Comparison of ENCODE assay signal across 10 cellular contexts in the genomic region with DNA sequence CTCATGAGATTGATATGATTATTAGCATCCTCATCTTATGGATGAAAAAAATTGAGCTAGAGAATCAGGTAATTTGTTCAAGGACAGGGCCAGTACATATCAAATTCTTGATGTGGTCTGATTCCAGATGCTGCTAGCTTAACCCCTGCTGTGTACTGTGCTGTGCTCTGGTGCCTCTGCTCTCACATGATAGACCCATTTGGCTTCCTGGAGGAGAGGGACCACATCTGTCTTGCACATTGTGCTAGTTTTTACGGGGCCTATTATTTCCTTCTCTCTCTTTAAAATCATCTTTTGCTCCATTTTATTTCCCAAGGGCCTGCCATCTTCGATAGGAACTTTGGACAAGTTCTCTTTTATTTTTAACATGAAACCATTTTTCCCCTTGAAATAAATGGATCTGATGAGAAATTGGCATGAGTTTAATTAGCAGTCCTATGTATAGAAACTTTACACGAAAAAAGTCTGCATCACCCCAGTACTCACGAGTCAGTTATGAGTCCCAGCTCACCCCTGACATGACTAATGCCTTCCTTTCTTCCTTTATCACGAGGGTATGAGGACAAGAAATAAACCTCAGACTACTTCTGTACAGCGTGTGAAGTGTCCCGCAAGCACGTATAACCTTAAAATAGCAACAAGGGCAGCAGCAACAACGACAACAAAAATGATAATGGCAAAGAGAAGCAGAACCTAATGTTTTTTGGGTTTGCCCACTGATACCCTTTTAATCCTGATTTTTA. TPM values are rescaled to one million over a fixed set of nuclear protein-coding genes. Genes with fewer than 3 reads are reported as not detected.
DNase-seq lines count a peak whose midpoint lies in the region; ATAC-seq and TF ChIP-seq lines count a peak whose summit lies in the region.
"Had no signal": no experiment of that assay in that cellular context is flagged by ENCODE, and none has a peak within 500 bp of the region (broad histone marks: within the 10 kb centered on the region; RNA-seq: fewer than 3 reads in every experiment).

No MANE protein-coding gene starts in this region.

- ATAC-seq in GM18517 (IDR thresholded peaks at IDR 0.05; ENCODE audit: unreplicated experiment) (peak; percentile 68), HG02623 (IDR thresholded peaks at IDR 0.05; ENCODE audit: unreplicated experiment) (peak; percentile 59), Panc1 (peak; percentile 65; the same call in 1 of the 2 replicates), foreskin keratinocyte (peak; percentile 94)

- BruUV-seq in Panc1 (replicated peaks; lab: Mats Ljungman, UMichigan): no TSS peak

- H3K27me3 ChIP-seq in Panc1 (ENCODE audit: control insufficient read depth, insufficient read depth, low read length): no peaks in the 10 kb centered on the region
- H3K27me3 ChIP-seq in foreskin keratinocyte: no peaks in the 10 kb centered on the region

- intact Hi-C loops in Panc1 (cut with micrococcal nuclease; ENCODE audit: unreplicated experiment): no loop called here

- no peak for TF ChIP-seq CTCF in Panc1 (IDR thresholded peaks at IDR 0.05)
- no peak for TF ChIP-seq CTCF in foreskin keratinocyte (conservative IDR thresholded peaks at IDR 0.05)

- H3K36me3 ChIP-seq in Panc1 (ENCODE audit: control insufficient read depth, insufficient read depth, low read length): peaks cover 3% of the 10 kb centered on the region; the same call in 1 of the 2 replicates

- no peak for DNase-seq in Panc1 (ENCODE audit: low read depth, low spot score)
- DNase-seq in foreskin keratinocyte: peak; percentile 70 to 89
- DNase-seq in ureter (ENCODE audit: low spot score): no peak
- DNase-seq in NCI-H2171 (lab: John Stamatoyannopoulos, UW): no peak
- no peak for DNase-seq in AML-193 (lab: John Stamatoyannopoulos, UW)
- DNase-seq in LoVo (ENCODE audit: low spot score): no peak
- DNase-seq: naive B cell, T-cell had no signal

- H3K9me3 ChIP-seq in Panc1 (ENCODE audit: control insufficient read depth, insufficient read depth, low read depth, low read length): no peaks in the 10 kb centered on the region

- in situ Hi-C loops in Panc1 (cut with HindIII; ENCODE audit: low pct_unique_long_range_greater_than_20kb, low sequenced_read_pairs): no loop called here

- CTCF ChIA-PET in Panc1 (lab: Charles Lee): no interaction called here

- H3K4me1 ChIP-seq in Panc1 (ENCODE audit: control insufficient read depth, insufficient read depth, low read length): no peaks in the 10 kb centered on the region
- peaks cover 12% of the 10 kb centered on the region for H3K4me1 ChIP-seq in foreskin keratinocyte

- POLR2A ChIA-PET in Panc1 (lab: Charles Lee): no interaction called here

- H3K4me3 ChIP-seq in Panc1 (ENCODE audit: low read depth in 2 of 2, low read length in 2 of 2): no peak overlapping the region

- H3K27ac ChIP-seq in Panc1 (ENCODE audit: low read length) (no peak overlapping the region; the same call in 1 of the 2 replicates), foreskin keratinocyte (peak overlapping the region; percentile 91)

RNA-seq across cellular contexts. Expression of gene CD109, which starts 26.5 kb away (rescaled TPM):
- total RNA-seq in Panc1 (2021; ENCODE audit: unreplicated experiment): 46.1 TPM
- 14.5 TPM for polyA plus RNA-seq in Panc1 (2012; ENCODE audit: insufficient read length)
- total RNA-seq in foreskin keratinocyte: 42.4 and 47.8 TPM in 2 replicates
- 7.8 and 10.2 TPM in 2 replicates for polyA plus RNA-seq in foreskin keratinocyte
- 6.0 TPM for total RNA-seq in ureter

Comparison
In these comparisons a context has a peak if more than half of its experiments do, and no peak if none do; other contexts are left out.
1. DNase-seq: peak in foreskin keratinocyte (2 of 2); none in Panc1 (single experiment), ureter (single experiment), NCI-H2171 (single experiment), AML-193 (0 of 2) and LoVo (single experiment).
2. Peak in every context shown above with its lines, with median percentiles within 50 percentile points of each other: ATAC-seq.